In the genomic region with DNA sequence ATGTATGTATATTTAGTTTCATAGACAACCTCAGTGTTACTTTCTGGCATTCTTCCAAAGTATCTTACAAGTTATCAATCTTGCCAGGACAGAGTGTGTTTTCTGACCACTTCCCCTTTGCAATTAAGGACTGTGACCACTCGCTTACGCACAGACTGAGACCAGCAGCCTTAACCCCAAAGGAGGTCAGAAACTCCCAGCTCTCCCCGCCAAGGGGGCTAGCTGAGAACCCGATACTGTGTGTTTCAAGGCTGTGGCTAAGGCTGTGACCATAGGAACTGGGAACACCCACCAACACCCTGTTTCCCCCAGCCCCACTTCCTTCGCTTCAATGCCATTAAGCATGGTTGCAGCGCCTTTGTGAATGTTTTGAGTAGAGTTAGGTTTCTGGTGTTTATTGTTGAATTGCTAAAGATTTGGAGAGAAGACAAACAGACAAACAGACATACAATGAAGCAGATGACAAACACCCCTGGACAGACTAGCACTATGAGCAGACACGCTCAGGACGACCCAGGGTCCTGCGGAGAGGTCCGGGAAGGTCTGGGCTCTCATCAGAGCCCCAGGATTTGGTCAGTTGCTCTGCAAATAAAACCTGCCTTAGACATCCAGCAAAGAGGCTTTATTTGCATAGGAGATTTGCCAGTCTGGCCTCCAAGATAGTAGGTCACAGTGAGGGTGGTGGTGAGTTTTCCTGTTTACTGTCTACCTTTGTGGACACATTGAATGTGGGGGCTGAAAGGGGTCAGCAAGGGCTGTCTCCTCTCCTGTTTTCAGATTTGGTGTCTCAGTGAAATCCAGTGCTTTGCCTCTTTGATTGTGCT, we compare ENCODE assay signal across 1 cellular context.
TF ChIP-seq lines count a peak whose summit lies in the region.

No MANE protein-coding gene starts in this region.

TF ChIP-seq in H1, 55 proteins besides CTCF, POLR2A, EP300 and RAD21:
- no peak for TF ChIP-seq TCF12 (IDR thresholded peaks at IDR 0.05; ENCODE audit: low read depth, low read length)
- no peak for TF ChIP-seq BRCA1 (IDR thresholded peaks at IDR 0.05; ENCODE audit: low read depth, low read length)
- TF ChIP-seq POU5F1 (IDR thresholded peaks at IDR 0.05; ENCODE audit: low read depth, low read length) = no peak
- TF ChIP-seq RXRA (IDR thresholded peaks at IDR 0.05; ENCODE audit: insufficient read depth, low read depth, low read length) = no peak
- no peak for TF ChIP-seq SUZ12 (IDR thresholded peaks at IDR 0.05; ENCODE audit: low read length)
- no peak for TF ChIP-seq SIRT6 (IDR thresholded peaks at IDR 0.05; ENCODE audit: low read length)
- no peak for TF ChIP-seq CEBPB (IDR thresholded peaks at IDR 0.05; ENCODE audit: low read depth, low read length)
- no peak for TF ChIP-seq SP1 (IDR thresholded peaks at IDR 0.05; ENCODE audit: low read depth, low read length)
- no peak for TF ChIP-seq CHD2 (IDR thresholded peaks at IDR 0.05; ENCODE audit: low read length)
- TF ChIP-seq TEAD4 (IDR thresholded peaks at IDR 0.05; ENCODE audit: low read depth, low read length) = no peak
- TF ChIP-seq SAP30 (IDR thresholded peaks at IDR 0.05; ENCODE audit: insufficient read depth, insufficient replicate concordance, low read length) = no peak
- TF ChIP-seq RFX5 (IDR thresholded peaks at IDR 0.05; ENCODE audit: borderline replicate concordance, low read depth, low read length) = no peak
- no peak for TF ChIP-seq YY1 (IDR thresholded peaks at IDR 0.05; ENCODE audit: low read depth, low read length)
- TF ChIP-seq RBBP5 (IDR thresholded peaks at IDR 0.05; ENCODE audit: borderline replicate concordance, low read depth, low read length) = no peak
- TF ChIP-seq FOSL1 (IDR thresholded peaks at IDR 0.05; ENCODE audit: insufficient read depth, low read depth, low read length) = no peak
